ENCODE assay signal across 9 cellular contexts in genomic region chr3:194985031-194985578, GRCh38.
DNase-seq lines count a peak whose midpoint lies in the region; ATAC-seq, FAIRE-seq and TF ChIP-seq lines count a peak whose summit lies in the region.
"Had no signal": no experiment of that assay in that cellular context is flagged by ENCODE, and none has a peak within 500 bp of the region (broad histone marks: within the 10 kb centered on the region; RNA-seq: fewer than 3 reads in every experiment).

No MANE protein-coding gene starts in this region.

- peak; percentile 52 to 88 (median 75) for TF ChIP-seq CTCF in H1 (IDR thresholded peaks at IDR 0.05; ENCODE audit: control extremely low read depth in 1 of 3, insufficient read depth in 1 of 3, low read depth in 1 of 3, low read length in 3 of 3)
- TF ChIP-seq CTCF in upper lobe of right lung (IDR thresholded peaks at IDR 0.05) = peak; percentile 44

- H2BK5ac ChIP-seq in H1 (ENCODE audit: low read depth, low read length) = no peak overlapping the region
- H2BK5ac ChIP-seq in mesenchymal stem cell (ENCODE audit: low read depth, low read length, poor library complexity, severe bottlenecking) = no peak overlapping the region

- H2BK12ac ChIP-seq in H1 (ENCODE audit: low read depth, low read length) = no peak overlapping the region
- no peak overlapping the region for H2BK12ac ChIP-seq in mesenchymal stem cell (ENCODE audit: low read length in 2 of 2)

- H3K4me3 ChIP-seq in H1 (ENCODE audit: extremely low read depth in 1 of 4, insufficient read depth in 2 of 4, low read depth in 3 of 4, low read length in 4 of 4) (peak overlapping the region in 3 of 4 experiments; percentile 11 to 40 (median 23); a peak in 5 of 8 replicates), mesenchymal stem cell (ENCODE audit: insufficient read depth in 1 of 2, low read depth in 1 of 2, low read length in 2 of 2) (peak overlapping the region in 1 of 2 experiments; percentile 64), upper lobe of right lung (peak overlapping the region; percentile 34)

- POLR2A ChIA-PET in H1 (lab: Charles Lee; ENCODE audit: partially characterized antibody) = interaction anchor here (1.4 kb wide), 1 partner anchor 298 kb away, joined by 5 read pairs; no protein-coding TSS in a partner anchor

- no peak for TF ChIP-seq EP300 in H1 (IDR thresholded peaks at IDR 0.05; ENCODE audit: borderline replicate concordance in 1 of 2, low read depth in 2 of 2, low read length in 2 of 2)

- H3K18ac ChIP-seq in H1 (ENCODE audit: extremely low read depth, low read length) = peak overlapping the region; percentile 60
- H3K18ac ChIP-seq in mesenchymal stem cell (ENCODE audit: low read depth in 1 of 2, low read length in 2 of 2) = peak overlapping the region; percentile 40 to 80

- H3K27me3 ChIP-seq in H1 (replicated peaks in 1 of 4; ENCODE audit: control insufficient read depth in 3 of 4, extremely low read depth in 1 of 4, insufficient read depth in 3 of 4, low read length in 3 of 4) = peaks cover 0 to 7% (median 2%) of the 10 kb centered on the region in 4 experiments; a peak in 2 of 7 replicates
- H3K27me3 ChIP-seq in mesenchymal stem cell (ENCODE audit: control insufficient read depth in 1 of 2, insufficient read depth in 1 of 2, low read length in 2 of 2) = peaks cover 4 to 40% of the 10 kb centered on the region in 2 experiments
- H3K27me3 ChIP-seq in upper lobe of right lung = no peaks in the 10 kb centered on the region

- DNase-seq in NCI-H2029 (lab: John Stamatoyannopoulos, UW) = peak; percentile 23
- DNase-seq in NCI-H2029 treated with DMSO at 0.1 percent for 48 hours (lab: John Stamatoyannopoulos, UW) = no peak
- DNase-seq in H1 (ENCODE audit: low read depth in 1 of 2, low spot score in 2 of 2) = peak; percentile 75 to 82
- peak; percentile 73 for DNase-seq in mesenchymal stem cell
- DNase-seq in upper lobe of right lung = peak; percentile 85
- no peak for DNase-seq in central memory CD4-positive, alpha-beta T cell

- 0 out of 3 replicates have a peak, but pooled peaks of 1 of the 2 experiments have one; percentile 30 for TF ChIP-seq POLR2A in H1 (IDR thresholded peaks at IDR 0.05; ENCODE audit: control extremely low read depth in 1 of 2, low read depth in 2 of 2, low read length in 2 of 2)

- no peaks in the 10 kb centered on the region for H3K9me3 ChIP-seq in H1 (ENCODE audit: insufficient read depth in 2 of 2, low read depth in 1 of 2, low read length in 1 of 2)
- H3K9me3 ChIP-seq in mesenchymal stem cell (ENCODE audit: control insufficient read depth, low read length) = no peaks in the 10 kb centered on the region
- no peaks in the 10 kb centered on the region for H3K9me3 ChIP-seq in upper lobe of right lung

- H4K5ac ChIP-seq in H1 (ENCODE audit: insufficient read length, low read depth, low read length) = no peak overlapping the region

- intact Hi-C loops in upper lobe of right lung (cut with DNase I) = no loop called here

- peak; percentile 65 to 70 for TF ChIP-seq RAD21 in H1 (IDR thresholded peaks at IDR 0.05 in 1 of 2, conservative IDR thresholded peaks at IDR 0.05 in 1 of 2; ENCODE audit: low read depth in 2 of 2, low read length in 2 of 2)

- H3K23me2 ChIP-seq in H1 (ENCODE audit: low read depth, low read length) = no peaks in the 10 kb centered on the region

- H3K27ac ChIP-seq in H1 (ENCODE audit: low read depth, low read length) (no peak overlapping the region), mesenchymal stem cell (ENCODE audit: low read length, poor library complexity, severe bottlenecking) (no peak overlapping the region), upper lobe of right lung (no peak overlapping the region)
- H3K27ac ChIP-seq: KMS-11 had no signal

- no peaks in the 10 kb centered on the region for H3K79me1 ChIP-seq in H1 (ENCODE audit: low read depth, low read length)
- H3K79me1 ChIP-seq in mesenchymal stem cell (replicated peaks; ENCODE audit: low read length, poor library complexity, severe bottlenecking) = no peaks in the 10 kb centered on the region

- H4K8ac ChIP-seq in H1 (ENCODE audit: extremely low read depth, insufficient read depth, low read length) = peak overlapping the region; percentile 86
- H4K8ac ChIP-seq in mesenchymal stem cell (ENCODE audit: low read length) = peak overlapping the region; percentile 89

- H3K14ac ChIP-seq in H1 (ENCODE audit: insufficient read length) (no peak overlapping the region), mesenchymal stem cell (ENCODE audit: low read length in 2 of 2) (peak overlapping the region in 1 of 2 experiments; percentile 61)

- H3K79me2 ChIP-seq in H1 (ENCODE audit: control insufficient read depth in 1 of 2, insufficient read depth in 2 of 2, low read length in 2 of 2) = no peaks in the 10 kb centered on the region

- H4K20me1 ChIP-seq in H1 (replicated peaks in 1 of 2; ENCODE audit: control insufficient read depth in 1 of 2, insufficient read depth in 2 of 2, low read length in 2 of 2) = no peaks in the 10 kb centered on the region

- ATAC-seq in upper lobe of right lung = peak; percentile 87
- ATAC-seq in HG02840 (IDR thresholded peaks at IDR 0.05; ENCODE audit: low FRiP score, unreplicated experiment) = no peak
- no peak for ATAC-seq in GM19324 (IDR thresholded peaks at IDR 0.05; ENCODE audit: low FRiP score, unreplicated experiment)

- no peak overlapping the region for H2AK5ac ChIP-seq in H1 (ENCODE audit: low read depth, low read length)
- no peak overlapping the region for H2AK5ac ChIP-seq in mesenchymal stem cell (ENCODE audit: low read length, severe bottlenecking)

- H3K23ac ChIP-seq in H1 (ENCODE audit: insufficient read length) = no peak overlapping the region
- no peak overlapping the region for H3K23ac ChIP-seq in mesenchymal stem cell (ENCODE audit: low read length in 2 of 2)

- H3K4me2 ChIP-seq in H1 (ENCODE audit: insufficient read depth in 1 of 2, low read depth in 2 of 2, low read length in 2 of 2) (peak overlapping the region; percentile 30 to 54), mesenchymal stem cell (ENCODE audit: low read length, poor library complexity, severe bottlenecking) (no peak overlapping the region)
- H3K4me2 ChIP-seq: KMS-11 had no signal

- peak overlapping the region; percentile 100 for H2AFZ ChIP-seq in H1 (ENCODE audit: low read length)
- H2AFZ ChIP-seq in mesenchymal stem cell (ENCODE audit: low read depth, low read length) = peak overlapping the region; percentile 93

- H2BK20ac ChIP-seq in H1 (ENCODE audit: low read length) = no peak overlapping the region

- WGBS in H1 (ENCODE audit: extremely low coverage in 1 of 2, insufficient coverage in 1 of 2, insufficient read length in 1 of 2, insufficient replicate concordance in 2 of 2, low coverage in 1 of 2, low lambda C conversion rate in 2 of 2, missing lambda C conversion rate in 1 of 2), 2 experiments = 32% methylated on average over 33 of the region's 33 CpGs; no CpG with 5 or more reads in 1 of the 2 experiments
- WGBS in mesenchymal stem cell = 29% methylated on average over 33 of the region's 33 CpGs

- H3K4ac ChIP-seq in H1 (replicated peaks; ENCODE audit: insufficient read length, low read depth, low read length) (no peak overlapping the region), mesenchymal stem cell (ENCODE audit: low read depth in 1 of 2, low read length in 2 of 2) (peak overlapping the region; percentile 43 to 73)

- H3K9ac ChIP-seq in H1 (replicated peaks in 1 of 4; ENCODE audit: extremely low read depth in 1 of 4, low read depth in 3 of 4, low read length in 3 of 4) (no peak overlapping the region; a peak in 1 of 7 replicates), mesenchymal stem cell (ENCODE audit: low read length) (peak overlapping the region; percentile 67)
- H3K9ac ChIP-seq: KMS-11 had no signal

- FAIRE-seq in H1 (lab: Jason Lieb, UNC) = no peak

- CTCF ChIA-PET in H1 (lab: Charles Lee; ENCODE audit: partially characterized antibody) = interaction anchor here (0.6 to 3.9 kb wide), 37 partner anchors 8 to 351 kb away, joined by 3 to 22 read pairs (median 5); partner anchors contain the start of gene LSG1

- H3K4me1 ChIP-seq in H1 (replicated peaks in 1 of 4; ENCODE audit: control insufficient read depth in 3 of 4, insufficient read depth in 4 of 4, low read length in 3 of 4) (peaks cover 0 to 7% (median 5%) of the 10 kb centered on the region in 4 experiments; a peak in 3 of 7 replicates), mesenchymal stem cell (ENCODE audit: control insufficient read depth, insufficient read depth, low read depth, low read length) (peaks cover 7% of the 10 kb centered on the region), upper lobe of right lung (peaks cover 6% of the 10 kb centered on the region)

- no peak overlapping the region for H2BK15ac ChIP-seq in H1 (ENCODE audit: low read length)
- peak overlapping the region; percentile 78 for H2BK15ac ChIP-seq in mesenchymal stem cell (ENCODE audit: low read depth, poor library complexity, severe bottlenecking)

- H2BK120ac ChIP-seq in H1 (replicated peaks; ENCODE audit: low read depth, low read length) (no peak overlapping the region), mesenchymal stem cell (ENCODE audit: low read depth, low read length) (no peak overlapping the region)

- H4K91ac ChIP-seq in H1 (replicated peaks; ENCODE audit: insufficient read length, low read length) = no peak overlapping the region
- peak overlapping the region; percentile 71 for H4K91ac ChIP-seq in mesenchymal stem cell (ENCODE audit: low read length)

- H3K56ac ChIP-seq in H1 (replicated peaks; ENCODE audit: insufficient read length, low read depth, low read length) = no peak overlapping the region

- H3K36me3 ChIP-seq in H1 (ENCODE audit: control insufficient read depth in 2 of 4, insufficient read depth in 4 of 4, low read length in 3 of 4) = no peaks in the 10 kb centered on the region
- H3K36me3 ChIP-seq in mesenchymal stem cell (ENCODE audit: control insufficient read depth in 1 of 2, insufficient read depth in 2 of 2, low read depth in 1 of 2, low read length in 2 of 2) = no peaks in the 10 kb centered on the region
- H3K36me3 ChIP-seq in upper lobe of right lung = no peaks in the 10 kb centered on the region

TF ChIP-seq in H1, 55 proteins besides CTCF, POLR2A, EP300 and RAD21 (continues in another document):
- TF ChIP-seq FOSL1 (IDR thresholded peaks at IDR 0.05; ENCODE audit: insufficient read depth, low read depth, low read length) = no peak

Comparison
In these comparisons a context has a peak if more than half of its experiments do, and no peak if none do; other contexts are left out.
1. DNase-seq: peak in NCI-H2029 (single experiment), H1 (2 of 2), mesenchymal stem cell (single experiment) and upper lobe of right lung (single experiment); none in NCI-H2029 treated with DMSO at 0.1 percent for 48 hours (single experiment) and central memory CD4-positive, alpha-beta T cell (single experiment).